In the genomic region with DNA sequence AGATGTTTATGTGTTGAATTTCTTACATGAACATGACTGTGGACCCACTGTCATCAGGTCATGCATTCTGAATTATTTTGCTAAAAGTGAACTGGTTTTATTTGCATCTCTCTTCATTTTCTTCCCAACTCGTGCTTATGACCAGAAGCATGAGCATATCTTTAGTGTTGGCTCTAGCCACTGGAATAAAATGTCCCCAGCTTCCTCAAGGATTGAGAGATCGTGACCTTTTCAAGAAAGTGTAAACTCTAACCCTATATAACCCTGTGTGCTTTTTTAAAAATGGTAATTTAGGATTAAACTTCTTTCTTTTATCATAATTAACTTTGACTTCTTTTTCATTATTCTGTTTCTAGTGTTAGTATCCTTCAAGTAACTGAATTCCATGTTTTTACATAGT, we compare ENCODE assay signal across 34 cellular contexts.
"Had no signal": no experiment of that assay in that cellular context is flagged by ENCODE, and none has a peak within 500 bp of the region (broad histone marks: within the 10 kb centered on the region; RNA-seq: fewer than 3 reads in every experiment).

No MANE protein-coding gene starts in this region.

- H3K36me3 ChIP-seq: MG63 had no signal

- H3K9me3 ChIP-seq: MG63 had no signal

- H3K27me3 ChIP-seq: MG63 had no signal

- DNase-seq: Karpas-422, Kasumi-1, MG63, MM.1S, MV-4-11, NCI-H1048, NCI-H1092, NCI-H1092 treated with DMSO at 0.1 percent for 48 hours, NCI-H1105, NCI-H1105 treated with DMSO at 0.1 percent for 48 hours, NCI-H1417 treated with DMSO at 0.1 percent for 48 hours, NCI-H1436, NCI-H1436 treated with DMSO at 0.1 percent for 48 hours, NCI-H146, NCI-H1694, NCI-H1694 treated with DMSO at 0.1 percent for 48 hours, NCI-H187, NCI-H187 treated with DMSO at 0.1 percent for 48 hours, NCI-H1930, NCI-H2029, NCI-H2029 treated with DMSO at 0.1 percent for 48 hours, NCI-H2081, NCI-H2081 treated with DMSO at 0.1 percent for 48 hours, NCI-H2107, NCI-H2171, NCI-H2171 treated with DMSO at 0.1 percent for 48 hours, NCI-H2227 treated with DMSO at 0.1 percent for 48 hours, NCI-H226, NCI-H345, NCI-H446, NCI-H446 treated with DMSO at 0.1 percent for 48 hours, NCI-H510A, NCI-H510A treated with DMSO at 0.1 percent for 48 hours, NCI-H524 had no signal

- H3K4me3 ChIP-seq: MG63 had no signal
